Comparison of ENCODE assay signal across 8 cellular contexts in the genomic region with DNA sequence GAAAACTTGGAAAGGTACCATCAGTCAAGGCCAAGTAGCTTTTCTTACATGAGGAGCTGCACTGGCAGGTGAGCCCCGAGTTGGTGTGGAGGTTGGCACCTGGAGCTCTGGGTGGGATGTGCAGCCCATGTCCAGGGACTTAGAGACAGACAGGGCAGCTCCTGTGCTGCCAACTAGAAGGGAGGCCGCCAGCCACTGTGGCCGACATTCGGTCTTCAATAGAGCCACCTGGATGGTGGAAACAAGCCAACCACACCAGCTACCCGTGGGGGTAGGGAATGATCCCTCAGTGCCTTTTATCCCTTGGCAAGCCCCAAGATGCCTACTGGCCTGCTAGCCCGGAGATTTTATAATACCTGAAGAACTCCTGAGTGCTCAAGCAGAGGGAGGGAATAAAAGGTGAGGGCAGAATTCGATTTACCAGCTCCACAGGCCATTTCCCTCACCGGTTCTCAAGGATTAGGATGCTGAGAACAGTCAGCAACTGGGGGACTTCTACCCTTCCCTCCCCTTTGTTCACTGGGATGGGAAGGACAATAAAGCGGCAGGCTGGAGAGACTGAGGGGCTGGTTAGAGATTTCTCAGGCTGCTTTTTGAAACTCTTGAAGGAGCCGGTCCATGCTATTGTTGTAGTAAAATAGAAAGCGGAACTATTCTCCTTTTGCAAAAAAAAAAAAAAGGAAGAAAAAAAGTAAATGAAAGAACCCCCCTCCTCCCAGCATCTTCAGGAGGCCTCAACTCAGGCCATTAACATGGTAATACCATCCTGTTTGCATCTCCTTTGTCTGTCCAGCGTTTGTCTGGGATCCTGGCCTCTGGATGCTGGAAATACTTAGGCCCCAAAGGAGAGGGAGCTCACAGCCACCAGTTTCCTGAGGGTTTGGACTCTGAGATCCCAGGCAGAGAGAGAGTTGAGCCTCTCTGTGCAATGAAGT.
A peak's percentile ranks its signal among the peaks of the same experiment; 100 is the strongest.
DNase-seq lines count a peak whose midpoint lies in the region; ATAC-seq and TF ChIP-seq lines count a peak whose summit lies in the region.
"Had no signal": no experiment of that assay in that cellular context is flagged by ENCODE, and none has a peak within 500 bp of the region (broad histone marks: within the 10 kb centered on the region; RNA-seq: fewer than 3 reads in every experiment).

No MANE protein-coding gene starts in this region.

- no peaks in the 10 kb centered on the region for H3K9me2 ChIP-seq in Karpas-422 (replicated peaks; ENCODE audit: insufficient read depth, low read length)

- H3K4me1 Mint-ChIP-seq in endothelial cell (ENCODE audit: unreplicated experiment), result peaks cover 57% of the 10 kb centered on the region
- H3K4me1 Mint-ChIP-seq in stimulated activated memory B cell treated with anti-CD40 and anti-IgM and Interleukin-4, amounts not matched to agents 10 μg/mL and 1 μg/mL and 100 μg/mL, for 72 hours, result peaks cover 75% of the 10 kb centered on the region

- peaks cover 13% of the 10 kb centered on the region for H3K4me1 ChIP-seq in Karpas-422 (ENCODE audit: low read length)

- H2AFZ ChIP-seq in Karpas-422 (ENCODE audit: low read length), result 0 out of 2 replicates have a peak overlapping the region, but pooled peaks have one; percentile 32

- H3K27me3 ChIP-seq in Karpas-422 (ENCODE audit: low read length), result no peaks in the 10 kb centered on the region
- H3K27me3 ChIP-seq: SJSA1 had no signal

- no peak overlapping the region for H3K4me3 ChIP-seq in Karpas-422 (ENCODE audit: low read length)
- H3K4me3 ChIP-seq: SJSA1 had no signal

- H3K4me3 Mint-ChIP-seq in endothelial cell (ENCODE audit: unreplicated experiment), result no peak overlapping the region
- H3K4me3 Mint-ChIP-seq in stimulated activated memory B cell treated with anti-CD40 and anti-IgM and Interleukin-4, amounts not matched to agents 10 μg/mL and 1 μg/mL and 100 μg/mL, for 72 hours, result peak overlapping the region; percentile 48

- ATAC-seq in stimulated activated memory B cell treated with anti-CD40 and anti-IgM and Interleukin-4, amounts not matched to agents 10 μg/mL and 1 μg/mL and 100 μg/mL, for 72 hours, result peak; percentile 86
- ATAC-seq in HG03354 (IDR thresholded peaks at IDR 0.05; ENCODE audit: poor library complexity, severe bottlenecking, unreplicated experiment), result no peak

- H3K36me3 Mint-ChIP-seq in endothelial cell (ENCODE audit: low read depth, unreplicated experiment), result no peaks in the 10 kb centered on the region
- H3K36me3 Mint-ChIP-seq in stimulated activated memory B cell treated with anti-CD40 and anti-IgM and Interleukin-4, amounts not matched to agents 10 μg/mL and 1 μg/mL and 100 μg/mL, for 72 hours, result peaks cover 37% of the 10 kb centered on the region

- peaks cover 4% of the 10 kb centered on the region for H3K27me3 Mint-ChIP-seq in endothelial cell (ENCODE audit: unreplicated experiment)
- H3K27me3 Mint-ChIP-seq in stimulated activated memory B cell treated with anti-CD40 and anti-IgM and Interleukin-4, amounts not matched to agents 10 μg/mL and 1 μg/mL and 100 μg/mL, for 72 hours, result no peaks in the 10 kb centered on the region

- H3K27ac ChIP-seq in Karpas-422 (ENCODE audit: low read length), result no peak overlapping the region
- H3K27ac ChIP-seq: SJSA1 had no signal

- no peak for TF ChIP-seq CTCF in GM20000 (IDR thresholded peaks at IDR 0.05; ENCODE audit: extremely low read depth, missing control alignments)
- no peak for TF ChIP-seq CTCF in endothelial cell (IDR thresholded peaks at IDR 0.05; ENCODE audit: unreplicated experiment)

- no peaks in the 10 kb centered on the region for H3K79me2 ChIP-seq in Karpas-422 (ENCODE audit: low read length)

- H3K27ac Mint-ChIP-seq in endothelial cell (ENCODE audit: unreplicated experiment), result peak overlapping the region; percentile 91
- peak overlapping the region; percentile 96 for H3K27ac Mint-ChIP-seq in stimulated activated memory B cell treated with anti-CD40 and anti-IgM and Interleukin-4, amounts not matched to agents 10 μg/mL and 1 μg/mL and 100 μg/mL, for 72 hours

- peak; percentile 66 for DNase-seq in GM20000 (ENCODE audit: low spot score)
- peak; percentile 71 for DNase-seq in Karpas-422
- no peak for DNase-seq in endothelial cell (ENCODE audit: low spot score)
- no peak for DNase-seq in NCI-H748 treated with DMSO at 0.1 percent for 48 hours (lab: John Stamatoyannopoulos, UW)
- no peak for DNase-seq in midbrain (lab: John Stamatoyannopoulos, UW)

- H3K36me3 ChIP-seq in Karpas-422 (ENCODE audit: insufficient read depth, low read length), result no peaks in the 10 kb centered on the region
- H3K36me3 ChIP-seq: SJSA1 had no signal

- H4K20me1 ChIP-seq in Karpas-422 (ENCODE audit: insufficient read depth, low read depth, low read length), result peaks cover 5% of the 10 kb centered on the region; the same call in 1 of the 2 replicates

- 0 out of 2 replicates have a peak overlapping the region, but pooled peaks have one; percentile 8 for H3K9ac ChIP-seq in Karpas-422 (ENCODE audit: low read length)

- H3K9me3 Mint-ChIP-seq in endothelial cell (ENCODE audit: unreplicated experiment), result no peaks in the 10 kb centered on the region
- H3K9me3 Mint-ChIP-seq in stimulated activated memory B cell treated with anti-CD40 and anti-IgM and Interleukin-4, amounts not matched to agents 10 μg/mL and 1 μg/mL and 100 μg/mL, for 72 hours, result no peaks in the 10 kb centered on the region

- H3K9me3 ChIP-seq in Karpas-422 (ENCODE audit: low read length), result no peaks in the 10 kb centered on the region
- H3K9me3 ChIP-seq: SJSA1 had no signal

- H3K4me2 ChIP-seq in Karpas-422 (ENCODE audit: low read depth, low read length, poor library complexity, severe bottlenecking), result peak overlapping the region; percentile 34

Comparison
In these comparisons a context has a peak if more than half of its experiments do, and no peak if none do; other contexts are left out.
1. DNase-seq: peak in GM20000 (single experiment) and Karpas-422 (single experiment); none in endothelial cell (single experiment), NCI-H748 treated with DMSO at 0.1 percent for 48 hours (single experiment) and midbrain (single experiment).